14 cellular contexts compared by ENCODE assay signal in the genomic region with DNA sequence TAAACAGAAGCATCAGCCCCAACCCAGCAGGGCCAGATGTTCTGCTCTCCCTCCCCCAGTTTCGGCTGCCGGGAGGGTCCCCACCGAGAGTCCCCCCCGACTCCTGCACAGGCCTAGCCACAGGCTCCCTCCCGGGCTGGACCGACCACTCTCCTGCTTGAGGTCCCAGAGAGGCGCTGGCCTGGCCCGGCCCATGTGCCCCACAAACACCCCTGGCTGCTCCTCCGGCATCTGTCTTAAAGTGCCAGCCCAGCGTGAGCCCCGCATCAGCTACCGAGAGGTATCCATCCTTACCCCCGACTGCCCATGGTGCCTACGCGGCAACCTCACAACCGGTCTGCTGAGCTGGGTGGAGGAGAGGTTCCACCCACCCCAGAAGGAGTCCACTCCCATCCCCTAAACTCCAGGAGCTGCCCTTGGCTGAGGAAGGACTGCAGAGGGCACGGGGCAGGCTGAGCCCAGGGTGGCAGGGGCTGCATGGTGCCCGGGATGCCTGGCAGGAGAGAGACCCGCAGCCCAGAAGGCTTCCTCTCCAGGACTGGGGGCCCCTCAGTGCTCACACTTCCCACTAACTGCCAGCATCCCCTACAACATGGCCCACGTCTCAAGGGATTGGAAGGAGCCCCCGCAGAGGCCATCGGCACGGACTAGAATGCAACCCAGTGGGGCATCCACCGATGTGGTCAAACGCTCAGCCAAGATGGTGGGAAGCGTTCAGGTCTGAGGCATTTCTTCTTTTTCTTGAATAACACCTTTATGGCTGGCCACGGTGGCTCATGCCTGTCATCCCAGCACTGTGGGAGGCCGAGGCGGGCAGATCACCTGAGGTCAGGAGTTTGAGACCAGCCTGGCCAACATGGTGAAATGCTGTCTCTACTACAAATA. TPM values are rescaled to one million over a fixed set of nuclear protein-coding genes. Genes with fewer than 3 reads are reported as not detected.
A peak's percentile ranks its signal among the peaks of the same experiment; 100 is the strongest.
DNase-seq lines count a peak whose midpoint lies in the region; ATAC-seq, FAIRE-seq and TF ChIP-seq lines count a peak whose summit lies in the region.
"Had no signal": no experiment of that assay in that cellular context is flagged by ENCODE, and none has a peak within 500 bp of the region (broad histone marks: within the 10 kb centered on the region; RNA-seq: fewer than 3 reads in every experiment).

No MANE protein-coding gene starts in this region.

- H3K9me3 ChIP-seq in K562 (replicated peaks; ENCODE audit: control insufficient read depth, insufficient read depth, low read depth, low read length) (no peaks in the 10 kb centered on the region), left ventricle myocardium inferior (replicated peaks) (no peaks in the 10 kb centered on the region), parathyroid adenoma (ENCODE audit: control insufficient read depth, low read length) (no peaks in the 10 kb centered on the region)

- no peak for FAIRE-seq in K562 (lab: Jason Lieb, UNC)
- FAIRE-seq: keratinocyte had no signal

- no peak for TF ChIP-seq EP300 in K562 (IDR thresholded peaks at IDR 0.05; ENCODE audit: low read length)

- H4K20me1 ChIP-seq in K562 (replicated peaks; ENCODE audit: control insufficient read depth, insufficient read depth, low read length), result no peaks in the 10 kb centered on the region

- peaks cover 31% of the 10 kb centered on the region for H3K79me2 ChIP-seq in K562 (ENCODE audit: control insufficient read depth, insufficient read depth, low read length)
- no peaks in the 10 kb centered on the region for H3K79me2 ChIP-seq in parathyroid adenoma

- no peak for TF ChIP-seq POLR2A in K562 (conservative IDR thresholded peaks at IDR 0.05)

- intact Hi-C loops in K562 (cut with micrococcal nuclease) (loop anchor here (1.0 to 5.0 kb wide), 2 partner anchors 15 to 45 kb away; a partner anchor contains a TSS), left ventricle myocardium inferior (cut with micrococcal nuclease) (no loop called here)

- TF ChIP-seq CTCF in K562 (IDR thresholded peaks at IDR 0.05 in 2 of 3, conservative IDR thresholded peaks at IDR 0.05 in 1 of 3; ENCODE audit: insufficient read depth in 2 of 3, low read depth in 1 of 3, low read length in 3 of 3) (no peak), left ventricle myocardium inferior (IDR thresholded peaks at IDR 0.05; ENCODE audit: borderline replicate concordance) (no peak), parathyroid adenoma (IDR thresholded peaks at IDR 0.05) (no peak)

- in situ Hi-C loops in K562 (cut with MboI), result loop anchor here (25.0 kb wide), 1 partner anchor 310 kb away; a partner anchor contains a TSS

- CTCF ChIA-PET in K562 (lab: Yijun Ruan, JAX; ENCODE audit: low intra/inter-chr PET ratio), result interaction anchor here (3.0 kb wide), 1 partner anchor 47 kb away, joined by 12 read pairs; no protein-coding TSS in a partner anchor

- peak overlapping the region; percentile 41; the same call in 1 of the 2 replicates for H3K4me3 ChIP-seq in K562
- peak overlapping the region; percentile 65 for H3K4me3 ChIP-seq in left ventricle myocardium inferior
- no peak overlapping the region for H3K4me3 ChIP-seq in parathyroid adenoma (ENCODE audit: low read depth, low read length)

- 80% methylated on average over 28 of the region's 29 CpGs for WGBS in K562 (ENCODE audit: insufficient coverage, low coverage, missing lambda C conversion rate)

- H3K36me3 ChIP-seq in K562 (ENCODE audit: control insufficient read depth, insufficient read depth, low read length), result no peaks in the 10 kb centered on the region
- no peaks in the 10 kb centered on the region for H3K36me3 ChIP-seq in left ventricle myocardium inferior
- no peaks in the 10 kb centered on the region for H3K36me3 ChIP-seq in parathyroid adenoma (ENCODE audit: control insufficient read depth, insufficient read depth, low read length)

- peak in 1 of 4 experiments; percentile 45 for DNase-seq in K562 (ENCODE audit: extremely low read depth in 1 of 4, low spot score in 3 of 4)
- peak; percentile 20 for DNase-seq in left ventricle myocardium inferior
- peak; percentile 42 for DNase-seq in ureter (ENCODE audit: low spot score)
- DNase-seq in RPMI8226, result no peak
- DNase-seq in GM03348 (ENCODE audit: low spot score), result no peak
- DNase-seq: activated CD4-positive, alpha-beta memory T cell treated with anti-CD3 and anti-CD28 coated beads for 36 hours; activated T-cell treated with anti-CD3 and anti-CD28 coated beads, Interleukin-2, amount 50 U/mL, for 48 hours; CD8-positive, alpha-beta T cell; NCI-H187 treated with DMSO at 0.1 percent for 48 hours; NCI-H524 treated with DMSO at 0.1 percent for 48 hours had no signal

- no peaks in the 10 kb centered on the region for H3K9me1 ChIP-seq in K562 (ENCODE audit: control insufficient read depth, insufficient read depth, low read length)

- ATAC-seq in K562 (peak; percentile 4), GM19467 (IDR thresholded peaks at IDR 0.05; ENCODE audit: unreplicated experiment) (no peak)
- ATAC-seq: CD8-positive, alpha-beta T cell; Panc1 had no signal

- peak overlapping the region; percentile 83 for H3K27ac ChIP-seq in K562 (ENCODE audit: extremely low read depth, low read depth, low read length)
- H3K27ac ChIP-seq in left ventricle myocardium inferior (replicated peaks), result peak overlapping the region; percentile 95
- peak overlapping the region; percentile 51 for H3K27ac ChIP-seq in parathyroid adenoma

- peak overlapping the region; percentile 82 for H2AFZ ChIP-seq in K562 (ENCODE audit: low read depth, low read length)
- no peak overlapping the region for H2AFZ ChIP-seq in parathyroid adenoma

- H3K9ac ChIP-seq in K562 (ENCODE audit: insufficient read depth in 1 of 2, low read depth in 2 of 2, low read length in 2 of 2) (peak overlapping the region; percentile 75 to 94), parathyroid adenoma (no peak overlapping the region)

- no peak for TF ChIP-seq RAD21 in K562 (CRISPR knock-in tag; conservative IDR thresholded peaks at IDR 0.05 in 1 of 2, IDR thresholded peaks at IDR 0.05 in 1 of 2)

- H3K4me1 ChIP-seq in K562 (replicated peaks in 1 of 2; ENCODE audit: control insufficient read depth in 2 of 2, insufficient read depth in 2 of 2, low read length in 2 of 2) (peaks cover 41 to 46% of the 10 kb centered on the region in 2 experiments), left ventricle myocardium inferior (peaks cover 64% of the 10 kb centered on the region), parathyroid adenoma (no peaks in the 10 kb centered on the region)

- no peaks in the 10 kb centered on the region for H3K27me3 ChIP-seq in K562 (ENCODE audit: control insufficient read depth in 2 of 2, insufficient read depth in 2 of 2, low read length in 2 of 2)
- no peaks in the 10 kb centered on the region for H3K27me3 ChIP-seq in left ventricle myocardium inferior (ENCODE audit: low read depth)
- H3K27me3 ChIP-seq in parathyroid adenoma (ENCODE audit: control insufficient read depth, insufficient read depth, low read length), result peaks cover 4% of the 10 kb centered on the region

- POLR2A ChIA-PET in K562 (lab: Yijun Ruan, JAX), result interaction anchor here (0.6 to 1.3 kb wide), 7 partner anchors 10 to 256 kb away, joined by 3 to 5 read pairs (median 4); no protein-coding TSS in a partner anchor

- H3K4me2 ChIP-seq in K562 (ENCODE audit: insufficient read depth, low read length) (peak overlapping the region; percentile 77), parathyroid adenoma (ENCODE audit: low read length) (no peak overlapping the region)

- BruUV-seq in K562 (replicated peaks; lab: Mats Ljungman, UMichigan), result no TSS peak

RNA-seq across cellular contexts. Expression of a gene that starts 15.6 kb away (rescaled TPM):
- 149 and 838 TPM in 2 replicates for total RNA-seq in K562 (2011; cell fraction: chromatin; rRNA removed; ENCODE audit: low replicate concordance)
- total RNA-seq in K562 (2011; cell fraction: nucleolus; rRNA removed), result 1,169 and 1,462 TPM in 2 replicates
- total RNA-seq in K562 (2011; cell fraction: nucleoplasm; rRNA removed), result 493 and 520 TPM in 2 replicates
- 217 and 294 TPM in 2 replicates for total RNA-seq in K562 (2014; rRNA removed)
- total RNA-seq in K562 (2014; rRNA removed; fragmentation: Illumina TruSeq; extraction: Trizol), result 6.6 and 10.2 TPM in 2 replicates
- total RNA-seq in K562 (2015; rRNA removed; fragmentation: Illumina TruSeq; extraction: Trizol), result 55.3 and 55.5 TPM in 2 replicates
- 213 and 225 TPM in 2 replicates for total RNA-seq in K562 (2021)
- 220 and 305 TPM in 2 replicates for polyA plus RNA-seq in K562 (2011; rRNA removed)
- 390 and 1,175 TPM in 2 replicates for polyA plus RNA-seq in K562 (2011; cell fraction: cytosol; rRNA removed)
- 1,734 and 4,262 TPM in 2 replicates for polyA plus RNA-seq in K562 (2011; cell fraction: nucleus; rRNA removed)
- 148 and 194 TPM in 2 replicates for polyA plus RNA-seq in K562 (2012)
- 16.3 and 110 TPM in 2 replicates for polyA plus RNA-seq in K562 (2014; fragmentation: Illumina TruSeq; extraction: Trizol)
- 10 to 100 TPM in 1 of 2 experiments, 1 to 10 TPM in 1; 1.5 to 10.9 TPM for polyA plus RNA-seq in K562 (2014; fragmentation: Nextera tagmentation; extraction: Ambion mirVana)
- polyA plus RNA-seq in K562 (2014; rRNA removed), result 286 and 294 TPM in 2 replicates
- polyA minus RNA-seq in K562 (2011; rRNA and poly(A)+ RNA removed), result 33.5 and 52.0 TPM in 2 replicates
- 222 and 294 TPM in 2 replicates for polyA minus RNA-seq in K562 (2011; cell fraction: cytosol; rRNA and poly(A)+ RNA removed)
- polyA minus RNA-seq in K562 (2011; cell fraction: nucleus; rRNA and poly(A)+ RNA removed), result 630 and 998 TPM in 2 replicates
- total RNA-seq in left ventricle myocardium inferior, result 81.5 TPM
- 109 TPM for total RNA-seq in ureter
- total RNA-seq: CD8-positive, alpha-beta T cell had no signal

RNA-seq across cellular contexts. Expression of a gene that starts 40.2 kb away (rescaled TPM):
- total RNA-seq in K562 (2011; cell fraction: chromatin; rRNA removed; ENCODE audit: low replicate concordance), result 18.6 and 52.7 TPM in 2 replicates
- 77.5 and 84.7 TPM in 2 replicates for total RNA-seq in K562 (2011; cell fraction: nucleolus; rRNA removed)
- total RNA-seq in K562 (2011; cell fraction: nucleoplasm; rRNA removed), result 39.6 and 45.3 TPM in 2 replicates
- total RNA-seq in K562 (2014; rRNA removed) (45.5 and 56.5 TPM in 2 replicates), K562 (2014; rRNA removed; fragmentation: Illumina TruSeq; extraction: Trizol) (7.2 and 8.5 TPM in 2 replicates), K562 (2015; rRNA removed; fragmentation: Illumina TruSeq; extraction: Trizol) (27.7 and 31.8 TPM in 2 replicates), K562 (2021) (52.6 and 54.5 TPM in 2 replicates), left ventricle myocardium inferior (48.8 TPM), ureter (52.2 TPM)
- polyA plus RNA-seq in K562 (2011; rRNA removed) (17.3 and 25.4 TPM in 2 replicates), K562 (2014; fragmentation: Illumina TruSeq; extraction: Trizol) (23.9 and 38.6 TPM in 2 replicates), K562 (2014; fragmentation: Nextera tagmentation; extraction: Ambion mirVana) (under 1 TPM; 0.13 to 0.45 TPM), K562 (2014; rRNA removed) (47.1 and 51.9 TPM in 2 replicates)
- polyA plus RNA-seq in K562 (2011; cell fraction: cytosol; rRNA removed), result 37.8 and 64.3 TPM in 2 replicates
- polyA plus RNA-seq in K562 (2011; cell fraction: nucleus; rRNA removed), result 26.1 and 33.3 TPM in 2 replicates
- polyA plus RNA-seq in K562 (2012), result 34.3 and 52.5 TPM in 2 replicates
- polyA minus RNA-seq in K562 (2011; rRNA and poly(A)+ RNA removed), result 10.0 and 12.2 TPM in 2 replicates
- 19.5 and 23.0 TPM in 2 replicates for polyA minus RNA-seq in K562 (2011; cell fraction: cytosol; rRNA and poly(A)+ RNA removed)
- 21.4 and 30.0 TPM in 2 replicates for polyA minus RNA-seq in K562 (2011; cell fraction: nucleus; rRNA and poly(A)+ RNA removed)

Comparison
In these comparisons a context has a peak if more than half of its experiments do, and no peak if none do; other contexts are left out.
1. DNase-seq: peak in left ventricle myocardium inferior (single experiment) and ureter (single experiment); none in RPMI8226 (single experiment) and GM03348 (single experiment).
2. Peak in every context shown above with its lines, with median percentiles within 50 percentile points of each other: H3K27ac ChIP-seq.